Comparison of ENCODE assay signal across 9 cellular contexts in genomic region chr4:165502919-165503907, GRCh38.
DNase-seq lines count a peak whose midpoint lies in the region; ATAC-seq and TF ChIP-seq lines count a peak whose summit lies in the region.
"Had no signal": no experiment of that assay in that cellular context is flagged by ENCODE, and none has a peak within 500 bp of the region (broad histone marks: within the 10 kb centered on the region; RNA-seq: fewer than 3 reads in every experiment).

No MANE protein-coding gene starts in this region.

- H3K4me1 Mint-ChIP-seq in activated naive CD8-positive, alpha-beta T cell treated with anti-CD3 and anti-CD28 coated beads for 36 hours = peaks cover 11% of the 10 kb centered on the region

- H3K36me3 Mint-ChIP-seq in activated naive CD8-positive, alpha-beta T cell treated with anti-CD3 and anti-CD28 coated beads for 36 hours = no peaks in the 10 kb centered on the region

- H3K27me3 ChIP-seq in lower lobe of right lung (ENCODE audit: low read depth) = no peaks in the 10 kb centered on the region

- intact Hi-C loops in lower lobe of right lung (cut with DNase I) = no loop called here

- ATAC-seq in GM18499 (IDR thresholded peaks at IDR 0.05; ENCODE audit: insufficient read depth, unreplicated experiment) (peak; percentile 65), HG02938 (IDR thresholded peaks at IDR 0.05; ENCODE audit: unreplicated experiment) (peak; percentile 77), lower lobe of right lung (peak in 1 of 2 donors; percentile 29), HG03045 (IDR thresholded peaks at IDR 0.05; ENCODE audit: unreplicated experiment) (no peak)

- no peaks in the 10 kb centered on the region for H3K4me1 ChIP-seq in lower lobe of right lung

- TF ChIP-seq CTCF in lower lobe of right lung (IDR thresholded peaks at IDR 0.05) = no peak

- no peak for DNase-seq in activated naive CD8-positive, alpha-beta T cell treated with anti-CD3 and anti-CD28 coated beads for 36 hours
- DNase-seq in lower lobe of right lung (no peak), DMS79 (lab: John Stamatoyannopoulos, UW) (no peak), NCI-H1417 (lab: John Stamatoyannopoulos, UW) (no peak), D341Med (ENCODE audit: low spot score) (no peak)
- DNase-seq: DND-41 had no signal

- peak overlapping the region; percentile 71 for H3K27ac Mint-ChIP-seq in activated naive CD8-positive, alpha-beta T cell treated with anti-CD3 and anti-CD28 coated beads for 36 hours

- no peak overlapping the region for H3K4me3 ChIP-seq in lower lobe of right lung

- H3K4me3 Mint-ChIP-seq in activated naive CD8-positive, alpha-beta T cell treated with anti-CD3 and anti-CD28 coated beads for 36 hours = no peak overlapping the region

- H3K9me3 Mint-ChIP-seq in activated naive CD8-positive, alpha-beta T cell treated with anti-CD3 and anti-CD28 coated beads for 36 hours = no peaks in the 10 kb centered on the region

- no peaks in the 10 kb centered on the region for H3K27me3 Mint-ChIP-seq in activated naive CD8-positive, alpha-beta T cell treated with anti-CD3 and anti-CD28 coated beads for 36 hours

- peak overlapping the region; percentile 32 for H3K27ac ChIP-seq in lower lobe of right lung

- no peaks in the 10 kb centered on the region for H3K9me3 ChIP-seq in lower lobe of right lung

- no peaks in the 10 kb centered on the region for H3K36me3 ChIP-seq in lower lobe of right lung
